Comparison of ENCODE assay signal across 18 cellular contexts in genomic region chr13:114328034-114328433, GRCh38. TPM values are rescaled to one million over a fixed set of nuclear protein-coding genes. Genes with fewer than 3 reads are reported as not detected.
A peak's percentile ranks its signal among the peaks of the same experiment; 100 is the strongest.
DNase-seq lines count a peak whose midpoint lies in the region; ATAC-seq, FAIRE-seq and TF ChIP-seq lines count a peak whose summit lies in the region.
"Had no signal": no experiment of that assay in that cellular context is flagged by ENCODE, and none has a peak within 500 bp of the region (broad histone marks: within the 10 kb centered on the region; RNA-seq: fewer than 3 reads in every experiment).

No MANE protein-coding gene starts in this region.

- no peak for ATAC-seq in CD4-positive, CD25-positive, alpha-beta regulatory T cell (ENCODE audit: low read depth in 2 of 2)
- ATAC-seq in GM23338, result peak; percentile 74
- ATAC-seq in K562, result peak; percentile 65
- no peak for ATAC-seq in HG03378 (IDR thresholded peaks at IDR 0.05; ENCODE audit: unreplicated experiment)
- ATAC-seq: CD8-positive, alpha-beta T cell had no signal

- no peaks in the 10 kb centered on the region for H3K9me2 ChIP-seq in GM23338 (ENCODE audit: insufficient read depth)

- CTCF ChIA-PET in K562 (lab: Yijun Ruan, JAX; ENCODE audit: low intra/inter-chr PET ratio), result no interaction called here

- no peak for TF ChIP-seq EP300 in K562 (IDR thresholded peaks at IDR 0.05; ENCODE audit: low read length)

- H3K27ac ChIP-seq in CD4-positive, CD25-positive, alpha-beta regulatory T cell (ENCODE audit: insufficient read depth, low read length, poor library complexity, severe bottlenecking), result no peak overlapping the region
- H3K27ac ChIP-seq in GM23338 (ENCODE audit: low read depth) (peak overlapping the region; percentile 5; the same call in 1 of the 2 replicates), K562 (ENCODE audit: extremely low read depth, low read depth, low read length) (no peak overlapping the region)
- H3K27ac ChIP-seq: SJSA1 had no signal

- no peaks in the 10 kb centered on the region for H3K9me3 ChIP-seq in CD4-positive, CD25-positive, alpha-beta regulatory T cell (ENCODE audit: control insufficient read depth in 2 of 2, low read length in 2 of 2)
- H3K9me3 ChIP-seq in K562 (replicated peaks; ENCODE audit: control insufficient read depth, insufficient read depth, low read depth, low read length), result no peaks in the 10 kb centered on the region
- H3K9me3 ChIP-seq: SJSA1 had no signal

- in situ Hi-C loops in K562 (cut with MboI), result no loop called here

- no peak for TF ChIP-seq CTCF in GM23338 (conservative IDR thresholded peaks at IDR 0.05; ENCODE audit: low read depth in 2 of 2)
- no peak for TF ChIP-seq CTCF in K562 (IDR thresholded peaks at IDR 0.05 in 2 of 3, conservative IDR thresholded peaks at IDR 0.05 in 1 of 3; ENCODE audit: insufficient read depth in 2 of 3, low read depth in 1 of 3, low read length in 3 of 3)
- TF ChIP-seq CTCF in mesothelial cell of epicardium (IDR thresholded peaks at IDR 0.05; ENCODE audit: unreplicated experiment), result no peak

- WGBS in K562 (ENCODE audit: insufficient coverage, low coverage, missing lambda C conversion rate), result 79% methylated on average over 5 of the region's 6 CpGs

- TF ChIP-seq RAD21 in K562 (CRISPR knock-in tag; conservative IDR thresholded peaks at IDR 0.05 in 1 of 2, IDR thresholded peaks at IDR 0.05 in 1 of 2), result no peak

- H3F3A ChIP-seq in GM23338 (replicated peaks; ENCODE audit: low read depth), result no peaks in the 10 kb centered on the region; the same call in 1 of the 2 replicates

- H3K36me3 ChIP-seq in CD4-positive, CD25-positive, alpha-beta regulatory T cell (ENCODE audit: control insufficient read depth, insufficient read depth, low read length), result peaks cover 36% of the 10 kb centered on the region
- H3K36me3 ChIP-seq in GM23338 (ENCODE audit: insufficient read depth) (peaks cover 20% of the 10 kb centered on the region; the same call in 1 of the 2 replicates), K562 (ENCODE audit: control insufficient read depth, insufficient read depth, low read length) (peaks cover 43% of the 10 kb centered on the region)

- H3K9ac ChIP-seq in K562 (ENCODE audit: insufficient read depth in 1 of 2, low read depth in 2 of 2, low read length in 2 of 2), result no peak overlapping the region

- H4K20me1 ChIP-seq in GM23338 (replicated peaks; ENCODE audit: insufficient read depth), result peaks cover 10% of the 10 kb centered on the region; the same call in 1 of the 2 replicates
- no peaks in the 10 kb centered on the region for H4K20me1 ChIP-seq in K562 (replicated peaks; ENCODE audit: control insufficient read depth, insufficient read depth, low read length)

- H3K36me3 Mint-ChIP-seq in CD4-positive, CD25-positive, alpha-beta regulatory T cell, result peaks cover 26% of the 10 kb centered on the region
- H3K36me3 Mint-ChIP-seq in GM23338 (ENCODE audit: low read depth), result peaks cover 44% of the 10 kb centered on the region
- peaks cover 28% of the 10 kb centered on the region for H3K36me3 Mint-ChIP-seq in mesothelial cell of epicardium

- H3K9me1 ChIP-seq in K562 (ENCODE audit: control insufficient read depth, insufficient read depth, low read length), result peaks cover 5% of the 10 kb centered on the region

- intact Hi-C loops in K562 (cut with micrococcal nuclease), result no loop called here

- peaks cover 13 to 33% (median 21%) of the 10 kb centered on the region in 4 donors for H3K4me1 Mint-ChIP-seq in CD4-positive, CD25-positive, alpha-beta regulatory T cell
- H3K4me1 Mint-ChIP-seq in GM23338 (peaks cover 6% of the 10 kb centered on the region), mesothelial cell of epicardium (peaks cover 4% of the 10 kb centered on the region)

- H3K4me3 ChIP-seq in CD4-positive, CD25-positive, alpha-beta regulatory T cell (ENCODE audit: low read depth, low read length), result no peak overlapping the region
- H3K4me3 ChIP-seq in GM23338 (no peak overlapping the region), K562 (no peak overlapping the region)
- H3K4me3 ChIP-seq: SJSA1 had no signal

- H2AFZ ChIP-seq in GM23338 (no peak overlapping the region), K562 (ENCODE audit: low read depth, low read length) (no peak overlapping the region)

- H3K4me3 Mint-ChIP-seq in CD4-positive, CD25-positive, alpha-beta regulatory T cell, result no peak overlapping the region
- H3K4me3 Mint-ChIP-seq in GM23338 (no peak overlapping the region), mesothelial cell of epicardium (no peak overlapping the region)
- H3K4me3 Mint-ChIP-seq: CD8-positive, alpha-beta T cell had no signal

- peak overlapping the region in 2 of 3 donors; percentile 65 to 67 for H3K27ac Mint-ChIP-seq in CD4-positive, CD25-positive, alpha-beta regulatory T cell
- peak overlapping the region; percentile 73 for H3K27ac Mint-ChIP-seq in GM23338
- H3K27ac Mint-ChIP-seq in mesothelial cell of epicardium, result peak overlapping the region; percentile 19
- H3K27ac Mint-ChIP-seq: CD8-positive, alpha-beta T cell had no signal

- POLR2A ChIA-PET in K562 (lab: Yijun Ruan, JAX), result interaction anchor here (1.2 kb wide), 1 partner anchor 8 kb away, joined by 3 read pairs; no protein-coding TSS in a partner anchor

- no peaks in the 10 kb centered on the region for H3K27me3 ChIP-seq in CD4-positive, CD25-positive, alpha-beta regulatory T cell (ENCODE audit: control insufficient read depth, insufficient read depth, low read length)
- H3K27me3 ChIP-seq in GM23338 (ENCODE audit: insufficient read depth) (no peaks in the 10 kb centered on the region), K562 (ENCODE audit: control insufficient read depth in 2 of 2, insufficient read depth in 2 of 2, low read length in 2 of 2) (no peaks in the 10 kb centered on the region)
- H3K27me3 ChIP-seq: SJSA1 had no signal

- DNase-seq in CD4-positive, CD25-positive, alpha-beta regulatory T cell, result no peak
- DNase-seq in GM23338 (ENCODE audit: low spot score), result peak; percentile 54
- no peak for DNase-seq in K562 (ENCODE audit: extremely low read depth in 1 of 4, low spot score in 3 of 4)
- no peak for DNase-seq in mesothelial cell of epicardium (ENCODE audit: low spot score in 2 of 2, unreplicated experiment in 2 of 2)
- no peak for DNase-seq in NCI-H187 (lab: John Stamatoyannopoulos, UW)
- DNase-seq in NCI-H1092 treated with DMSO at 0.1 percent for 48 hours (lab: John Stamatoyannopoulos, UW), result no peak
- DNase-seq in LoVo (ENCODE audit: low spot score), result no peak
- DNase-seq: ACHN; CD8-positive, alpha-beta T cell; DND-41; GDM1; MV-4-11; NCI-H1436; NCI-H226; NCI-H526 had no signal

- BruUV-seq in K562 (replicated peaks; lab: Mats Ljungman, UMichigan), result no TSS peak

- no peak overlapping the region for H3K4me2 ChIP-seq in GM23338
- H3K4me2 ChIP-seq in K562 (ENCODE audit: insufficient read depth, low read length), result no peak overlapping the region

- H3K9me3 Mint-ChIP-seq in CD4-positive, CD25-positive, alpha-beta regulatory T cell, result no peaks in the 10 kb centered on the region
- H3K9me3 Mint-ChIP-seq in GM23338 (no peaks in the 10 kb centered on the region), mesothelial cell of epicardium (no peaks in the 10 kb centered on the region)
- H3K9me3 Mint-ChIP-seq: CD8-positive, alpha-beta T cell had no signal

- H3K4me1 ChIP-seq in CD4-positive, CD25-positive, alpha-beta regulatory T cell (ENCODE audit: control insufficient read depth, insufficient read depth, low read length, poor library complexity, severe bottlenecking), result no peaks in the 10 kb centered on the region
- no peaks in the 10 kb centered on the region for H3K4me1 ChIP-seq in GM23338 (ENCODE audit: insufficient read depth)
- no peaks in the 10 kb centered on the region; a peak in 2 of 5 replicates for H3K4me1 ChIP-seq in K562 (replicated peaks in 1 of 2; ENCODE audit: control insufficient read depth in 2 of 2, insufficient read depth in 2 of 2, low read length in 2 of 2)
- H3K4me1 ChIP-seq: SJSA1 had no signal

- no peak for FAIRE-seq in K562 (lab: Jason Lieb, UNC)
- FAIRE-seq: H1 had no signal

- no peaks in the 10 kb centered on the region for H3K27me3 Mint-ChIP-seq in CD4-positive, CD25-positive, alpha-beta regulatory T cell
- H3K27me3 Mint-ChIP-seq in GM23338 (ENCODE audit: insufficient read depth, low read depth, poor library complexity) (no peaks in the 10 kb centered on the region), mesothelial cell of epicardium (ENCODE audit: low read depth) (no peaks in the 10 kb centered on the region)

- H3K79me2 ChIP-seq in GM23338 (replicated peaks; ENCODE audit: insufficient read depth), result peaks cover 12% of the 10 kb centered on the region; the same call in 1 of the 2 replicates
- H3K79me2 ChIP-seq in K562 (ENCODE audit: control insufficient read depth, insufficient read depth, low read length), result peaks cover 19% of the 10 kb centered on the region

- no peak for TF ChIP-seq POLR2A in K562 (conservative IDR thresholded peaks at IDR 0.05)

RNA-seq across cellular contexts. Expression of gene CHAMP1, which starts 13.7 kb away (rescaled TPM):
- total RNA-seq in CD4-positive, CD25-positive, alpha-beta regulatory T cell, result 12.9 TPM
- 1 to 10 TPM; 7.8 to 9.6 (median 8.6) TPM for polyA plus RNA-seq in CD4-positive, CD25-positive, alpha-beta regulatory T cell
- total RNA-seq in GM23338 (2014; rRNA removed; shearing (Covaris generic)), result 39.1 and 54.8 TPM in 2 replicates
- polyA plus RNA-seq in GM23338 (2016; fragmentation: Nextera tagmentation; extraction: Ambion mirVana), result 32.8 and 35.1 TPM in 2 replicates
- total RNA-seq in K562 (2011; cell fraction: chromatin; rRNA removed; ENCODE audit: low replicate concordance), result 20.2 and 38.7 TPM in 2 replicates
- 11.8 and 13.4 TPM in 2 replicates for total RNA-seq in K562 (2011; cell fraction: nucleolus; rRNA removed)
- total RNA-seq in K562 (2011; cell fraction: nucleoplasm; rRNA removed), result 25.7 and 37.6 TPM in 2 replicates
- total RNA-seq in K562 (2014; rRNA removed), result 15.3 and 16.6 TPM in 2 replicates
- total RNA-seq in K562 (2014; rRNA removed; fragmentation: Illumina TruSeq; extraction: Trizol), result 14.2 and 14.6 TPM in 2 replicates
- 11.7 and 13.4 TPM in 2 replicates for total RNA-seq in K562 (2015; rRNA removed; fragmentation: Illumina TruSeq; extraction: Trizol)
- 30.8 and 32.4 TPM in 2 replicates for total RNA-seq in K562 (2021)
- 17.3 and 24.2 TPM in 2 replicates for polyA plus RNA-seq in K562 (2011; rRNA removed)
- 30.1 and 30.3 TPM in 2 replicates for polyA plus RNA-seq in K562 (2011; cell fraction: cytosol; rRNA removed)
- 18.4 and 22.0 TPM in 2 replicates for polyA plus RNA-seq in K562 (2011; cell fraction: nucleus; rRNA removed)
- polyA plus RNA-seq in K562 (2012), result 21.9 and 24.0 TPM in 2 replicates
- polyA plus RNA-seq in K562 (2014; fragmentation: Illumina TruSeq; extraction: Trizol), result 35.8 and 40.6 TPM in 2 replicates
- polyA plus RNA-seq in K562 (2014; fragmentation: Nextera tagmentation; extraction: Ambion mirVana), result under 1 TPM; 0.70 to 0.84 TPM
- polyA plus RNA-seq in K562 (2014; rRNA removed), result 21.7 and 26.7 TPM in 2 replicates
- 14.3 and 17.2 TPM in 2 replicates for polyA minus RNA-seq in K562 (2011; rRNA and poly(A)+ RNA removed)
- polyA minus RNA-seq in K562 (2011; cell fraction: cytosol; rRNA and poly(A)+ RNA removed), result 14.4 and 16.6 TPM in 2 replicates
- polyA minus RNA-seq in K562 (2011; cell fraction: nucleus; rRNA and poly(A)+ RNA removed), result 12.0 and 13.0 TPM in 2 replicates
- 27.9 to 29.3 TPM (median 28.3 TPM) in 3 replicates for total RNA-seq in mesothelial cell of epicardium

RNA-seq across cellular contexts. Expression of gene UPF3A, which starts 46.6 kb away (rescaled TPM):
- 50.0 TPM for total RNA-seq in CD4-positive, CD25-positive, alpha-beta regulatory T cell
- polyA plus RNA-seq in CD4-positive, CD25-positive, alpha-beta regulatory T cell, result 10 to 100 TPM; 14.5 to 30.7 (median 16.4) TPM
- total RNA-seq in GM23338 (2014; rRNA removed; shearing (Covaris generic)), result 45.0 and 57.2 TPM in 2 replicates
- 174 and 177 TPM in 2 replicates for polyA plus RNA-seq in GM23338 (2016; fragmentation: Nextera tagmentation; extraction: Ambion mirVana)
- total RNA-seq in K562 (2011; cell fraction: chromatin; rRNA removed; ENCODE audit: low replicate concordance), result 115 and 227 TPM in 2 replicates
- total RNA-seq in K562 (2011; cell fraction: nucleolus; rRNA removed), result 74.5 and 80.1 TPM in 2 replicates
- 135 and 213 TPM in 2 replicates for total RNA-seq in K562 (2011; cell fraction: nucleoplasm; rRNA removed)
- total RNA-seq in K562 (2014; rRNA removed), result 36.2 and 57.8 TPM in 2 replicates
- 39.1 and 40.5 TPM in 2 replicates for total RNA-seq in K562 (2014; rRNA removed; fragmentation: Illumina TruSeq; extraction: Trizol)
- 44.2 and 48.2 TPM in 2 replicates for total RNA-seq in K562 (2015; rRNA removed; fragmentation: Illumina TruSeq; extraction: Trizol)
- 36.0 and 40.9 TPM in 2 replicates for total RNA-seq in K562 (2021)
- 56.7 and 59.9 TPM in 2 replicates for polyA plus RNA-seq in K562 (2011; rRNA removed)
- 27.1 and 32.5 TPM in 2 replicates for polyA plus RNA-seq in K562 (2011; cell fraction: cytosol; rRNA removed)
- 97.8 and 111 TPM in 2 replicates for polyA plus RNA-seq in K562 (2011; cell fraction: nucleus; rRNA removed)
- 50.7 and 62.2 TPM in 2 replicates for polyA plus RNA-seq in K562 (2012)
- 56.1 and 64.8 TPM in 2 replicates for polyA plus RNA-seq in K562 (2014; fragmentation: Illumina TruSeq; extraction: Trizol)
- polyA plus RNA-seq in K562 (2014; fragmentation: Nextera tagmentation; extraction: Ambion mirVana), result 10 to 100 TPM; 15.6 to 17.5 TPM
- polyA plus RNA-seq in K562 (2014; rRNA removed), result 64.1 and 76.5 TPM in 2 replicates
- 27.1 and 29.9 TPM in 2 replicates for polyA minus RNA-seq in K562 (2011; rRNA and poly(A)+ RNA removed)
- polyA minus RNA-seq in K562 (2011; cell fraction: cytosol; rRNA and poly(A)+ RNA removed), result 13.0 and 14.2 TPM in 2 replicates
- 38.2 and 48.3 TPM in 2 replicates for polyA minus RNA-seq in K562 (2011; cell fraction: nucleus; rRNA and poly(A)+ RNA removed)
- 112 to 123 TPM (median 117 TPM) in 3 replicates for total RNA-seq in mesothelial cell of epicardium

Comparison
In these comparisons a context has a peak if more than half of its experiments do, and no peak if none do; other contexts are left out.
1. ATAC-seq: peak in GM23338 (single experiment) and K562 (single experiment); none in CD4-positive, CD25-positive, alpha-beta regulatory T cell (0 of 2) and HG03378 (single experiment).
2. H3K27ac Mint-ChIP-seq: peak in every context shown above with its lines; median percentile 73 in GM23338; 66 in CD4-positive, CD25-positive, alpha-beta regulatory T cell; 19 in mesothelial cell of epicardium.